In genomic region chr11:12007769-12008737, GRCh38 we compare ENCODE assay signal across 8 cellular contexts. TPM values are rescaled to one million over a fixed set of nuclear protein-coding genes. Genes with fewer than 3 reads are reported as not detected.
DNase-seq lines count a peak whose midpoint lies in the region; ATAC-seq and TF ChIP-seq lines count a peak whose summit lies in the region.

Gene DKK3 (minus strand): TSS chr11:12008626. CDS start chr11:12008582, 44 bp downstream.

- H3K4me3 Mint-ChIP-seq in activated CD4-positive, alpha-beta T cell treated with anti-CD3 and anti-CD28 coated beads, Interleukin-2, amount 10 ng/mL, durations not matched to agents 24 days and 14 days, result peak within 1 kb of the TSS; percentile 72

- no peak for DNase-seq in activated CD4-positive, alpha-beta T cell treated with anti-CD3 and anti-CD28 coated beads, Interleukin-2, amount 10 ng/mL, durations not matched to agents 24 days and 14 days
- DNase-seq in activated CD4-positive, alpha-beta T cell treated with anti-CD3 and anti-CD28 coated beads, Interleukin-2, amount 50 U/mL, for 48 hours, result no peak
- DNase-seq in astrocyte of the spinal cord (ENCODE audit: low read depth, low spot score), result no peak
- DNase-seq in hypothalamus (lab: John Stamatoyannopoulos, UW), result peak in 26 of 51 donors; percentile 10 to 73 (median 49)
- no peak for DNase-seq in NCI-H187 treated with DMSO at 0.1 percent for 48 hours (lab: John Stamatoyannopoulos, UW)

- H3K4me3 ChIP-seq in astrocyte of the spinal cord (ENCODE audit: low read depth, low read length) (peak within 1 kb of the TSS; percentile 87), rectal smooth muscle tissue (ENCODE audit: low read length) (peak within 1 kb of the TSS; percentile 57)

- in situ Hi-C loops in astrocyte of the spinal cord (cut with HindIII; ENCODE audit: low sequenced_read_pairs), result no loop called here

- H3K4me1 ChIP-seq in rectal smooth muscle tissue (ENCODE audit: control insufficient read depth, insufficient read depth, low read length), result no peaks in the 10 kb centered on the region

- no peaks in the 10 kb centered on the region for H3K36me3 ChIP-seq in rectal smooth muscle tissue (ENCODE audit: control insufficient read depth, insufficient read depth, low read length)

- peaks cover 4% of the 10 kb centered on the region for H3K27me3 ChIP-seq in rectal smooth muscle tissue (ENCODE audit: control insufficient read depth, insufficient read depth, low read length)

- intact Hi-C loops in activated CD4-positive, alpha-beta T cell treated with anti-CD3 and anti-CD28 coated beads, Interleukin-2, amount 10 ng/mL, durations not matched to agents 24 days and 14 days (cut with micrococcal nuclease), result no loop called here

- ATAC-seq in HG03460 (IDR thresholded peaks at IDR 0.05; ENCODE audit: unreplicated experiment) (no peak), GM18868 (IDR thresholded peaks at IDR 0.05; ENCODE audit: unreplicated experiment) (no peak)

- H3K36me3 Mint-ChIP-seq in activated CD4-positive, alpha-beta T cell treated with anti-CD3 and anti-CD28 coated beads, Interleukin-2, amount 10 ng/mL, durations not matched to agents 24 days and 14 days (ENCODE audit: low read depth), result no peaks in the 10 kb centered on the region

- no peak within 1 kb of the TSS for H3K27ac Mint-ChIP-seq in activated CD4-positive, alpha-beta T cell treated with anti-CD3 and anti-CD28 coated beads, Interleukin-2, amount 10 ng/mL, durations not matched to agents 24 days and 14 days

- H3K27ac ChIP-seq in rectal smooth muscle tissue (ENCODE audit: low read depth, low read length), result no peak within 1 kb of the TSS

- peaks cover 83% of the 10 kb centered on the region for H3K27me3 Mint-ChIP-seq in activated CD4-positive, alpha-beta T cell treated with anti-CD3 and anti-CD28 coated beads, Interleukin-2, amount 10 ng/mL, durations not matched to agents 24 days and 14 days

- no peak for TF ChIP-seq CTCF in astrocyte of the spinal cord (IDR thresholded peaks at IDR 0.05; ENCODE audit: low read depth, low read length)

- H3K4me1 Mint-ChIP-seq in activated CD4-positive, alpha-beta T cell treated with anti-CD3 and anti-CD28 coated beads, Interleukin-2, amount 10 ng/mL, durations not matched to agents 24 days and 14 days, result peaks cover 7% of the 10 kb centered on the region

- H3K9ac ChIP-seq in rectal smooth muscle tissue (ENCODE audit: low read length), result peak within 1 kb of the TSS; percentile 19

- no peaks in the 10 kb centered on the region for H3K9me3 Mint-ChIP-seq in activated CD4-positive, alpha-beta T cell treated with anti-CD3 and anti-CD28 coated beads, Interleukin-2, amount 10 ng/mL, durations not matched to agents 24 days and 14 days

RNA-seq across cellular contexts. Expression of gene DKK3, which starts in this region (rescaled TPM):
- not detected in 2 replicates for total RNA-seq in activated CD4-positive, alpha-beta T cell treated with anti-CD3 and anti-CD28 coated beads, Interleukin-2, amount 10 ng/mL, durations not matched to agents 24 days and 14 days

Comparison
In these comparisons a context has a peak if more than half of its experiments do, and no peak if none do; other contexts are left out.
1. DNase-seq: peak in hypothalamus (26 of 51); none in activated CD4-positive, alpha-beta T cell treated with anti-CD3 and anti-CD28 coated beads, Interleukin-2, amount 10 ng/mL, durations not matched to agents 24 days and 14 days (single experiment), activated CD4-positive, alpha-beta T cell treated with anti-CD3 and anti-CD28 coated beads, Interleukin-2, amount 50 U/mL, for 48 hours (0 of 2), astrocyte of the spinal cord (single experiment) and NCI-H187 treated with DMSO at 0.1 percent for 48 hours (single experiment).